In the genomic region with DNA sequence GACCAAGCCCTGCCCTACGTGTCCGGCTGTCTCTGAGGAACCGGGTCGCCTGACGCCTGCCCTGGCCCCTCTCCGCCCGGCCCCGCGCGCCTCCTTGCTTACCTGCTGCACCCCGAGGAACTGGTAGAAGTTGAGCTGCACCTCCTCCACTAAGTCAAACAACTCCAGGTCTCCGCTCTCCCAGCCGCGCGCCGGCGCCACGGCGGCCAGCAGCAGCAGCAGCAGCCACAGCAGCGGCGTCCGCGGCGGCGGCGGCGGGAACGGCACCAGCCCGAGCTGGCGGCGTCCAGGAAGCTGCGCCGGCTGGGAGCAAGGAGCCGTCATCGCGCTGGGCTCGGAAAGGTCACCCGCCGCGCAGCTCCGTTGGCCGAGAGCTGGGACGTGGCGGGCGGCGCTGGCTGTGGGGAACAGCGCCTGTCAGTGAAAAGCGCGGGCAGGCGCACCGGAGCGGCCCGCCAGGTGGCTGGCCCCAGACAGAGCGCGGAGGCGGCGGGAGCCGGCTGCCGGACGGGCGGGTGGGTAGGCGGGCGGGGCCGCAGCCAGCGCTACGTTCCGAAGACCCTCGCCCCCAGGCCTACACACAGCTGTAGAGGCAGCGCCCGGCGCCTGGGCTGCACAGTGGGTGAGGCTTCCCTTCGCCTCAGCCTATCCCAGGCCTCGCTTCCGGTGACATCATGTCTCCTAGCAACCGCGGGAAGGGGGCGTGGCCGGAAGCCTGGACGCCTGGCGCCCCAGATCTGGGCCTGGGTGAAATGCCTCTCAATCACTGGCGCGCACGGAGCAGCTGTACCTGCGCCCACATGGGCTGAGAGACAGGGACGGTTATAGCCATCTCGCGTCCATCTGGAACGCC, we compare ENCODE assay signal across 8 cellular contexts. TPM values are rescaled to one million over a fixed set of nuclear protein-coding genes. Genes with fewer than 3 reads are reported as not detected.
DNase-seq lines count a peak whose midpoint lies in the region; TF ChIP-seq lines count a peak whose summit lies in the region.

Gene DNAJC1, minus strand, starts transcription at position 620 of the 853 bp plus-strand sequence. Its CDS starts 296 bp downstream, at position 324.

- H3K18ac ChIP-seq in neuronal stem cell (ENCODE audit: low read length), result peak within 1 kb of the TSS; percentile 94

- H3K4me3 ChIP-seq in HFF-Myc (replicated peaks; ENCODE audit: low read depth, low read length), result peak within 1 kb of the TSS; percentile 75
- H3K4me3 ChIP-seq in neuronal stem cell (ENCODE audit: low read length in 2 of 2), result peak within 1 kb of the TSS; percentile 86 to 89

- no peak within 1 kb of the TSS for H4K8ac ChIP-seq in neuronal stem cell (ENCODE audit: low read depth, low read length)

- H3K4me2 ChIP-seq in neuronal stem cell (ENCODE audit: insufficient read depth, low read length, poor library complexity, severe bottlenecking), result peak within 1 kb of the TSS; percentile 81

- H3K4ac ChIP-seq in neuronal stem cell (ENCODE audit: low read length), result no peak within 1 kb of the TSS

- TF ChIP-seq CTCF in HFF-Myc (IDR thresholded peaks at IDR 0.05; ENCODE audit: low read depth, low read length, missing control alignments) (no peak), subcutaneous adipose tissue (IDR thresholded peaks at IDR 0.05; ENCODE audit: low read depth) (no peak)

- peaks cover 0 to 8% of the 10 kb centered on the region in 2 donors for H3K9me3 ChIP-seq in neuronal stem cell (replicated peaks in 1 of 2; ENCODE audit: control insufficient read depth in 2 of 2, insufficient read depth in 1 of 2, low read depth in 1 of 2, low read length in 2 of 2)

- no peaks in the 10 kb centered on the region for H3K27me3 ChIP-seq in neuronal stem cell (ENCODE audit: control insufficient read depth in 3 of 3, insufficient read depth in 3 of 3, low read depth in 1 of 3, low read length in 3 of 3)

- H3K36me3 ChIP-seq in neuronal stem cell (replicated peaks in 1 of 2; ENCODE audit: control insufficient read depth in 2 of 2, insufficient read depth in 2 of 2, low read length in 2 of 2), result no peaks in the 10 kb centered on the region

- DNase-seq in GM04503 (ENCODE audit: low read depth) (peak; percentile 51), HFF-Myc (ENCODE audit: extremely low read depth, low read depth) (peak; percentile 78), MV-4-11 (lab: John Stamatoyannopoulos, UW) (peak; percentile 90), SK-MEL-5 (ENCODE audit: low read depth, low spot score) (peak; percentile 91), foreskin melanocyte (peak; percentile 89), neuronal stem cell (ENCODE audit: low spot score) (peak; percentile 97)
- peak; percentile 100 for DNase-seq in activated naive CD4-positive, alpha-beta T cell treated with Interleukin-2 at 50 U/mL for 16 hours

- peak within 1 kb of the TSS; percentile 38 for H2BK15ac ChIP-seq in neuronal stem cell (ENCODE audit: low read length)

- peak within 1 kb of the TSS; percentile 95 for H2AFZ ChIP-seq in neuronal stem cell (ENCODE audit: low read length)

- H3K27ac ChIP-seq in neuronal stem cell (replicated peaks; ENCODE audit: low read length), result peak within 1 kb of the TSS; percentile 85

- H4K91ac ChIP-seq in neuronal stem cell (ENCODE audit: low read depth, low read length, poor library complexity), result no peak within 1 kb of the TSS

- WGBS in neuronal stem cell (ENCODE audit: extremely low coverage in 2 of 2, insufficient read length in 2 of 2, insufficient replicate concordance in 1 of 2), 2 donors, result no CpG with 5 or more reads among the region's 88 CpGs

- H2BK120ac ChIP-seq in neuronal stem cell (ENCODE audit: low read depth, low read length), result no peak within 1 kb of the TSS

- no peaks in the 10 kb centered on the region for H3K79me1 ChIP-seq in neuronal stem cell (ENCODE audit: low read depth, low read length)

- in situ Hi-C loops in SK-MEL-5 (cut with HindIII; ENCODE audit: low pct_unique_long_range_greater_than_20kb, low sequenced_read_pairs), result no loop called here

- H2BK5ac ChIP-seq in neuronal stem cell (ENCODE audit: low read length), result peak within 1 kb of the TSS; percentile 72

- no peak within 1 kb of the TSS for H3K14ac ChIP-seq in neuronal stem cell (ENCODE audit: low read length)

- no peak within 1 kb of the TSS for H2BK12ac ChIP-seq in neuronal stem cell (ENCODE audit: low read length)

- H3K23ac ChIP-seq in neuronal stem cell (ENCODE audit: low read depth, low read length, poor library complexity), result peak within 1 kb of the TSS; percentile 80

- H3K4me1 ChIP-seq in neuronal stem cell (ENCODE audit: control insufficient read depth in 2 of 2, insufficient read depth in 1 of 2, low read depth in 1 of 2, low read length in 2 of 2), result peaks cover 1 to 4% of the 10 kb centered on the region in 2 donors

- peak within 1 kb of the TSS; percentile 93 for H3K9ac ChIP-seq in neuronal stem cell (ENCODE audit: low read depth, low read length, poor library complexity)

- H2AK5ac ChIP-seq in neuronal stem cell (ENCODE audit: low read depth, low read length), result no peak within 1 kb of the TSS

RNA-seq across cellular contexts. Expression of gene DNAJC1, which starts in this region (rescaled TPM):
- 26.6 and 33.2 TPM in 2 replicates for total RNA-seq in SK-MEL-5 (2014; rRNA removed; shearing (Covaris generic))
- 23.4 and 28.5 TPM in 2 replicates for polyA plus RNA-seq in SK-MEL-5 (2015; cell fraction: cytosol; rRNA removed)
- polyA plus RNA-seq in SK-MEL-5 (2015; cell fraction: nucleus; rRNA removed), result 4.9 and 6.1 TPM in 2 replicates
- 27.2 TPM for polyA plus RNA-seq in neuronal stem cell (2013, experiment 1 of 2)
- polyA plus RNA-seq in neuronal stem cell (2013, experiment 2 of 2), result 27.7 TPM
- 10 to 100 TPM; 24.0 to 75.8 (median 56.0) TPM for total RNA-seq in subcutaneous adipose tissue

Comparison
In these comparisons a context has a peak if more than half of its experiments do, and no peak if none do; other contexts are left out.
1. Peak in every context shown above with its lines: DNase-seq, H3K4me3 ChIP-seq and H3K27ac ChIP-seq.